1 cellular context compared by ENCODE assay signal in the genomic region with DNA sequence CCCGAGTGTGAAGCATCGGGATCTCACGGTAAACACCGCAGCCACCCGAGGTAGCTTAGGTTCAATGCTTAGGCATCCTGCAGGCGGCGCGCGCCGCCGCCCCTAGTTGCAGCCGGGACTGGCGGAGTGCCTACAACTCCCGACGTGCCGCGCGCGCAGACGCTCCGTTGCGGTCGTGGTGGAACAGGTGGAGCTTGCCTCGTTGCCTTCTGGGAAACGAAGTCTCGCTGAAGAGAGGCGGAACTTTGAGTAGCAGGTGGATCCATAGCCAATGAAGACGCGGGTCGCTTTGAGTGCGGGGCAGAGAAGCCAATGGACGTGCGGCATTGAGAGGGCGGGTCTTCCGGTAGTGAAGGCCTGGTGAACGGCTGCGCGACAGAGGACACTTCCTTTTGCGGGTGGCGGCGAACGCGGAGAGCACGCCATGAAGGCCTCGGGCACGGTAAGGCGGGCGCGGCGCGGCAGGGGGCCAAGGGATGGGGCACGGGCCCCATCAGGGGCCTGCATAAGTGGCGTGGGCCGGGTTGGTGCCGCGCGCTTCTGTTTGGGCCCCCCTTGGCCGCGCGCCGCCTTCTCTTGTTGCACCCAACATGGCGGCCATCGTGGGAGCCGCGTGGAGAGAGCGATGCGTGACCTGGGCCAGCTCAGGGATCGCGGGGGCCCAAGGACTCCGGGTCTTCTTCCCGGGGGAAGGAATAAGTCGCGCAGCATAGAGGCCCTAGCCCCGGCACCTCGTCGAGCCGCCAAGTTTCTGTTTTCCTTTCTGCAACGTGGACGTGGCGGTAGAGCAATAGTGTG.
TF ChIP-seq lines count a peak whose summit lies in the region.

A gene (plus strand): TSS at position 378 of the 798 bp plus-strand sequence. CDS start 47 bp downstream, at position 425.

TF ChIP-seq in HepG2, 621 proteins besides CTCF, POLR2A, EP300 and RAD21 (continued from another document and continues in another):
- TF ChIP-seq, protein P1, sequence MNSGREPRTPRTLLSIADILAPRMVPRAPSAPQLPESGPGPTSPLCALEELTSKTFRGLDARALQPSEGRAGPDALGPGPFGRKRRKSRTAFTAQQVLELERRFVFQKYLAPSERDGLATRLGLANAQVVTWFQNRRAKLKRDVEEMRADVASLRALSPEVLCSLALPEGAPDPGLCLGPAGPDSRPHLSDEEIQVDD (CRISPR knock-in tag; IDR thresholded peaks at IDR 0.05; ENCODE audit: borderline replicate concordance): no peak
- TF ChIP-seq, protein P2, sequence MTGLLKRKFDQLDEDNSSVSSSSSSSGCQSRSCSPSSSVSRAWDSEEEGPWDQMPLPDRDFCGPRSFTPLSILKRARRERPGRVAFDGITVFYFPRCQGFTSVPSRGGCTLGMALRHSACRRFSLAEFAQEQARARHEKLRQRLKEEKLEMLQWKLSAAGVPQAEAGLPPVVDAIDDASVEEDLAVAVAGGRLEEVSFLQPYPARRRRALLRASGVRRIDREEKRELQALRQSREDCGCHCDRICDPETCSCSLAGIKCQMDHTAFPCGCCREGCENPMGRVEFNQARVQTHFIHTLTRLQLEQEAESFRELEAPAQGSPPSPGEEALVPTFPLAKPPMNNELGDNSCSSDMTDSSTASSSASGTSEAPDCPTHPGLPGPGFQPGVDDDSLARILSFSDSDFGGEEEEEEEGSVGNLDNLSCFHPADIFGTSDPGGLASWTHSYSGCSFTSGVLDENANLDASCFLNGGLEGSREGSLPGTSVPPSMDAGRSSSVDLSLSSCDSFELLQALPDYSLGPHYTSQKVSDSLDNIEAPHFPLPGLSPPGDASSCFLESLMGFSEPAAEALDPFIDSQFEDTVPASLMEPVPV (CRISPR knock-in tag; IDR thresholded peaks at IDR 0.05): peak; percentile 33; the same call in 1 of the 2 replicates
- TF ChIP-seq U2AF2 (IDR thresholded peaks at IDR 0.05; ENCODE audit: low read depth, low read length) (no peak), ZNF878 (CRISPR knock-in tag; IDR thresholded peaks at IDR 0.05) (no peak), ZNF577 (CRISPR knock-in tag; IDR thresholded peaks at IDR 0.05; ENCODE audit: borderline replicate concordance, low read depth) (no peak), RBAK (CRISPR knock-in tag; IDR thresholded peaks at IDR 0.05) (no peak), CENPT (CRISPR knock-in tag; IDR thresholded peaks at IDR 0.05; ENCODE audit: low read depth) (no peak), SMC3 (IDR thresholded peaks at IDR 0.05; ENCODE audit: low read length) (peak; percentile 34; the same call in 1 of the 2 replicates), ZNF124 (CRISPR knock-in tag; IDR thresholded peaks at IDR 0.05) (peak; percentile 38; the same call in 1 of the 2 replicates), JDP2 (CRISPR knock-in tag; IDR thresholded peaks at IDR 0.05; ENCODE audit: borderline replicate concordance) (no peak), WIZ (CRISPR knock-in tag; IDR thresholded peaks at IDR 0.05) (peak; percentile 29; the same call in 1 of the 2 replicates), BRCA1 (CRISPR knock-in tag; IDR thresholded peaks at IDR 0.05) (no peak), KLF9 (CRISPR knock-in tag; IDR thresholded peaks at IDR 0.05; ENCODE audit: low read depth) (peak; percentile 21; the same call in 1 of the 2 replicates), MED8 (CRISPR knock-in tag; IDR thresholded peaks at IDR 0.05; ENCODE audit: insufficient replicate concordance) (peak; percentile 77), FOXK1 (CRISPR knock-in tag; IDR thresholded peaks at IDR 0.05; ENCODE audit: borderline replicate concordance, low read depth) (peak; percentile 86), ZNF790 (CRISPR knock-in tag; IDR thresholded peaks at IDR 0.05; ENCODE audit: borderline replicate concordance) (no peak), FOXA1 (IDR thresholded peaks at IDR 0.05) (no peak), FOXA1 (CRISPR knock-in tag; IDR thresholded peaks at IDR 0.05) (peak; percentile 76; the same call in 1 of the 2 replicates), GPN1 (CRISPR knock-in tag; IDR thresholded peaks at IDR 0.05; ENCODE audit: borderline replicate concordance) (no peak), SAFB2 (CRISPR knock-in tag; IDR thresholded peaks at IDR 0.05; ENCODE audit: borderline replicate concordance, low read depth) (no peak), SOX5 (CRISPR knock-in tag; IDR thresholded peaks at IDR 0.05; ENCODE audit: borderline replicate concordance) (peak; percentile 14; the same call in 1 of the 2 replicates), ZNF10 (CRISPR knock-in tag; IDR thresholded peaks at IDR 0.05; ENCODE audit: borderline replicate concordance, low read depth) (no peak), TCF7 (IDR thresholded peaks at IDR 0.05; ENCODE audit: low read depth) (no peak), ZNF83 (CRISPR knock-in tag; IDR thresholded peaks at IDR 0.05; ENCODE audit: borderline replicate concordance) (no peak), KDM3A (CRISPR knock-in tag; IDR thresholded peaks at IDR 0.05; ENCODE audit: low read depth) (no peak), PCBP2 (optimal IDR thresholded peaks at IDR 0.05; ENCODE audit: low read depth, low read length, poor library complexity, severe bottlenecking) (no peak), ZNF468 (CRISPR knock-in tag; IDR thresholded peaks at IDR 0.05) (no peak), NAIF1 (CRISPR knock-in tag; IDR thresholded peaks at IDR 0.05; ENCODE audit: borderline replicate concordance) (no peak), GTF3A (CRISPR knock-in tag; conservative IDR thresholded peaks at IDR 0.05) (no peak)
- TF ChIP-seq, protein P3, sequence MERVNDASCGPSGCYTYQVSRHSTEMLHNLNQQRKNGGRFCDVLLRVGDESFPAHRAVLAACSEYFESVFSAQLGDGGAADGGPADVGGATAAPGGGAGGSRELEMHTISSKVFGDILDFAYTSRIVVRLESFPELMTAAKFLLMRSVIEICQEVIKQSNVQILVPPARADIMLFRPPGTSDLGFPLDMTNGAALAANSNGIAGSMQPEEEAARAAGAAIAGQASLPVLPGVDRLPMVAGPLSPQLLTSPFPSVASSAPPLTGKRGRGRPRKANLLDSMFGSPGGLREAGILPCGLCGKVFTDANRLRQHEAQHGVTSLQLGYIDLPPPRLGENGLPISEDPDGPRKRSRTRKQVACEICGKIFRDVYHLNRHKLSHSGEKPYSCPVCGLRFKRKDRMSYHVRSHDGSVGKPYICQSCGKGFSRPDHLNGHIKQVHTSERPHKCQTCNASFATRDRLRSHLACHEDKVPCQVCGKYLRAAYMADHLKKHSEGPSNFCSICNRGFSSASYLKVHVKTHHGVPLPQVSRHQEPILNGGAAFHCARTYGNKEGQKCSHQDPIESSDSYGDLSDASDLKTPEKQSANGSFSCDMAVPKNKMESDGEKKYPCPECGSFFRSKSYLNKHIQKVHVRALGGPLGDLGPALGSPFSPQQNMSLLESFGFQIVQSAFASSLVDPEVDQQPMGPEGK (CRISPR knock-in tag; IDR thresholded peaks at IDR 0.05): no peak; the same call in 1 of the 2 replicates
- TF ChIP-seq, protein P4, sequence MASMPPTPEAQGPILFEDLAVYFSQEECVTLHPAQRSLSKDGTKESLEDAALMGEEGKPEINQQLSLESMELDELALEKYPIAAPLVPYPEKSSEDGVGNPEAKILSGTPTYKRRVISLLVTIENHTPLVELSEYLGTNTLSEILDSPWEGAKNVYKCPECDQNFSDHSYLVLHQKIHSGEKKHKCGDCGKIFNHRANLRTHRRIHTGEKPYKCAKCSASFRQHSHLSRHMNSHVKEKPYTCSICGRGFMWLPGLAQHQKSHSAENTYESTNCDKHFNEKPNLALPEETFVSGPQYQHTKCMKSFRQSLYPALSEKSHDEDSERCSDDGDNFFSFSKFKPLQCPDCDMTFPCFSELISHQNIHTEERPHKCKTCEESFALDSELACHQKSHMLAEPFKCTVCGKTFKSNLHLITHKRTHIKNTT (CRISPR knock-in tag; IDR thresholded peaks at IDR 0.05): no peak
- TF ChIP-seq, protein P5, sequence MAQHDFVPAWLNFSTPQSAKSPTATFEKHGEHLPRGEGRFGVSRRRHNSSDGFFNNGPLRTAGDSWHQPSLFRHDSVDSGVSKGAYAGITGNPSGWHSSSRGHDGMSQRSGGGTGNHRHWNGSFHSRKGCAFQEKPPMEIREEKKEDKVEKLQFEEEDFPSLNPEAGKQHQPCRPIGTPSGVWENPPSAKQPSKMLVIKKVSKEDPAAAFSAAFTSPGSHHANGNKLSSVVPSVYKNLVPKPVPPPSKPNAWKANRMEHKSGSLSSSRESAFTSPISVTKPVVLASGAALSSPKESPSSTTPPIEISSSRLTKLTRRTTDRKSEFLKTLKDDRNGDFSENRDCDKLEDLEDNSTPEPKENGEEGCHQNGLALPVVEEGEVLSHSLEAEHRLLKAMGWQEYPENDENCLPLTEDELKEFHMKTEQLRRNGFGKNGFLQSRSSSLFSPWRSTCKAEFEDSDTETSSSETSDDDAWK (CRISPR knock-in tag; IDR thresholded peaks at IDR 0.05): no peak
- TF ChIP-seq, protein P6, sequence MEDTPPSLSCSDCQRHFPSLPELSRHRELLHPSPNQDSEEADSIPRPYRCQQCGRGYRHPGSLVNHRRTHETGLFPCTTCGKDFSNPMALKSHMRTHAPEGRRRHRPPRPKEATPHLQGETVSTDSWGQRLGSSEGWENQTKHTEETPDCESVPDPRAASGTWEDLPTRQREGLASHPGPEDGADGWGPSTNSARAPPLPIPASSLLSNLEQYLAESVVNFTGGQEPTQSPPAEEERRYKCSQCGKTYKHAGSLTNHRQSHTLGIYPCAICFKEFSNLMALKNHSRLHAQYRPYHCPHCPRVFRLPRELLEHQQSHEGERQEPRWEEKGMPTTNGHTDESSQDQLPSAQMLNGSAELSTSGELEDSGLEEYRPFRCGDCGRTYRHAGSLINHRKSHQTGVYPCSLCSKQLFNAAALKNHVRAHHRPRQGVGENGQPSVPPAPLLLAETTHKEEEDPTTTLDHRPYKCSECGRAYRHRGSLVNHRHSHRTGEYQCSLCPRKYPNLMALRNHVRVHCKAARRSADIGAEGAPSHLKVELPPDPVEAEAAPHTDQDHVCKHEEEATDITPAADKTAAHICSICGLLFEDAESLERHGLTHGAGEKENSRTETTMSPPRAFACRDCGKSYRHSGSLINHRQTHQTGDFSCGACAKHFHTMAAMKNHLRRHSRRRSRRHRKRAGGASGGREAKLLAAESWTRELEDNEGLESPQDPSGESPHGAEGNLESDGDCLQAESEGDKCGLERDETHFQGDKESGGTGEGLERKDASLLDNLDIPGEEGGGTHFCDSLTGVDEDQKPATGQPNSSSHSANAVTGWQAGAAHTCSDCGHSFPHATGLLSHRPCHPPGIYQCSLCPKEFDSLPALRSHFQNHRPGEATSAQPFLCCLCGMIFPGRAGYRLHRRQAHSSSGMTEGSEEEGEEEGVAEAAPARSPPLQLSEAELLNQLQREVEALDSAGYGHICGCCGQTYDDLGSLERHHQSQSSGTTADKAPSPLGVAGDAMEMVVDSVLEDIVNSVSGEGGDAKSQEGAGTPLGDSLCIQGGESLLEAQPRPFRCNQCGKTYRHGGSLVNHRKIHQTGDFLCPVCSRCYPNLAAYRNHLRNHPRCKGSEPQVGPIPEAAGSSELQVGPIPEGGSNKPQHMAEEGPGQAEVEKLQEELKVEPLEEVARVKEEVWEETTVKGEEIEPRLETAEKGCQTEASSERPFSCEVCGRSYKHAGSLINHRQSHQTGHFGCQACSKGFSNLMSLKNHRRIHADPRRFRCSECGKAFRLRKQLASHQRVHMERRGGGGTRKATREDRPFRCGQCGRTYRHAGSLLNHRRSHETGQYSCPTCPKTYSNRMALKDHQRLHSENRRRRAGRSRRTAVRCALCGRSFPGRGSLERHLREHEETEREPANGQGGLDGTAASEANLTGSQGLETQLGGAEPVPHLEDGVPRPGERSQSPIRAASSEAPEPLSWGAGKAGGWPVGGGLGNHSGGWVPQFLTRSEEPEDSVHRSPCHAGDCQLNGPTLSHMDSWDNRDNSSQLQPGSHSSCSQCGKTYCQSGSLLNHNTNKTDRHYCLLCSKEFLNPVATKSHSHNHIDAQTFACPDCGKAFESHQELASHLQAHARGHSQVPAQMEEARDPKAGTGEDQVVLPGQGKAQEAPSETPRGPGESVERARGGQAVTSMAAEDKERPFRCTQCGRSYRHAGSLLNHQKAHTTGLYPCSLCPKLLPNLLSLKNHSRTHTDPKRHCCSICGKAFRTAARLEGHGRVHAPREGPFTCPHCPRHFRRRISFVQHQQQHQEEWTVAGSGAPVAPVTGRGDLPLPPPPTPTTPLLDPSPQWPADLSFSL (CRISPR knock-in tag; IDR thresholded peaks at IDR 0.05): no peak
- TF ChIP-seq, protein P7, sequence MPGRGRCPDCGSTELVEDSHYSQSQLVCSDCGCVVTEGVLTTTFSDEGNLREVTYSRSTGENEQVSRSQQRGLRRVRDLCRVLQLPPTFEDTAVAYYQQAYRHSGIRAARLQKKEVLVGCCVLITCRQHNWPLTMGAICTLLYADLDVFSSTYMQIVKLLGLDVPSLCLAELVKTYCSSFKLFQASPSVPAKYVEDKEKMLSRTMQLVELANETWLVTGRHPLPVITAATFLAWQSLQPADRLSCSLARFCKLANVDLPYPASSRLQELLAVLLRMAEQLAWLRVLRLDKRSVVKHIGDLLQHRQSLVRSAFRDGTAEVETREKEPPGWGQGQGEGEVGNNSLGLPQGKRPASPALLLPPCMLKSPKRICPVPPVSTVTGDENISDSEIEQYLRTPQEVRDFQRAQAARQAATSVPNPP (CRISPR knock-in tag; IDR thresholded peaks at IDR 0.05): no peak
- TF ChIP-seq, protein P8, sequence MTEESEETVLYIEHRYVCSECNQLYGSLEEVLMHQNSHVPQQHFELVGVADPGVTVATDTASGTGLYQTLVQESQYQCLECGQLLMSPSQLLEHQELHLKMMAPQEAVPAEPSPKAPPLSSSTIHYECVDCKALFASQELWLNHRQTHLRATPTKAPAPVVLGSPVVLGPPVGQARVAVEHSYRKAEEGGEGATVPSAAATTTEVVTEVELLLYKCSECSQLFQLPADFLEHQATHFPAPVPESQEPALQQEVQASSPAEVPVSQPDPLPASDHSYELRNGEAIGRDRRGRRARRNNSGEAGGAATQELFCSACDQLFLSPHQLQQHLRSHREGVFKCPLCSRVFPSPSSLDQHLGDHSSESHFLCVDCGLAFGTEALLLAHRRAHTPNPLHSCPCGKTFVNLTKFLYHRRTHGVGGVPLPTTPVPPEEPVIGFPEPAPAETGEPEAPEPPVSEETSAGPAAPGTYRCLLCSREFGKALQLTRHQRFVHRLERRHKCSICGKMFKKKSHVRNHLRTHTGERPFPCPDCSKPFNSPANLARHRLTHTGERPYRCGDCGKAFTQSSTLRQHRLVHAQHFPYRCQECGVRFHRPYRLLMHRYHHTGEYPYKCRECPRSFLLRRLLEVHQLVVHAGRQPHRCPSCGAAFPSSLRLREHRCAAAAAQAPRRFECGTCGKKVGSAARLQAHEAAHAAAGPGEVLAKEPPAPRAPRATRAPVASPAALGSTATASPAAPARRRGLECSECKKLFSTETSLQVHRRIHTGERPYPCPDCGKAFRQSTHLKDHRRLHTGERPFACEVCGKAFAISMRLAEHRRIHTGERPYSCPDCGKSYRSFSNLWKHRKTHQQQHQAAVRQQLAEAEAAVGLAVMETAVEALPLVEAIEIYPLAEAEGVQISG (CRISPR knock-in tag; IDR thresholded peaks at IDR 0.05): peak; percentile 82
- TF ChIP-seq, protein P9, sequence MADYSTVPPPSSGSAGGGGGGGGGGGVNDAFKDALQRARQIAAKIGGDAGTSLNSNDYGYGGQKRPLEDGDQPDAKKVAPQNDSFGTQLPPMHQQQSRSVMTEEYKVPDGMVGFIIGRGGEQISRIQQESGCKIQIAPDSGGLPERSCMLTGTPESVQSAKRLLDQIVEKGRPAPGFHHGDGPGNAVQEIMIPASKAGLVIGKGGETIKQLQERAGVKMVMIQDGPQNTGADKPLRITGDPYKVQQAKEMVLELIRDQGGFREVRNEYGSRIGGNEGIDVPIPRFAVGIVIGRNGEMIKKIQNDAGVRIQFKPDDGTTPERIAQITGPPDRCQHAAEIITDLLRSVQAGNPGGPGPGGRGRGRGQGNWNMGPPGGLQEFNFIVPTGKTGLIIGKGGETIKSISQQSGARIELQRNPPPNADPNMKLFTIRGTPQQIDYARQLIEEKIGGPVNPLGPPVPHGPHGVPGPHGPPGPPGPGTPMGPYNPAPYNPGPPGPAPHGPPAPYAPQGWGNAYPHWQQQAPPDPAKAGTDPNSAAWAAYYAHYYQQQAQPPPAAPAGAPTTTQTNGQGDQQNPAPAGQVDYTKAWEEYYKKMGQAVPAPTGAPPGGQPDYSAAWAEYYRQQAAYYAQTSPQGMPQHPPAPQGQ (CRISPR knock-in tag; IDR thresholded peaks at IDR 0.05; ENCODE audit: borderline replicate concordance): no peak
